Comparison of ENCODE assay signal across 14 cellular contexts in genomic region chr15:89165677-89166076, GRCh38. TPM values are rescaled to one million over a fixed set of nuclear protein-coding genes. Genes with fewer than 3 reads are reported as not detected.
DNase-seq lines count a peak whose midpoint lies in the region; ATAC-seq and TF ChIP-seq lines count a peak whose summit lies in the region.
"Had no signal": no experiment of that assay in that cellular context is flagged by ENCODE, and none has a peak within 500 bp of the region (broad histone marks: within the 10 kb centered on the region; RNA-seq: fewer than 3 reads in every experiment).

No MANE protein-coding gene starts in this region.

- no peak overlapping the region for H3T11ph ChIP-seq in H9 (ENCODE audit: low read length)

- no peak overlapping the region for H4K91ac ChIP-seq in H9 (ENCODE audit: insufficient read length, low read depth, low read length)

- H3K36me3 ChIP-seq in ACC112 (ENCODE audit: insufficient read depth, low read length), result no peaks in the 10 kb centered on the region
- no peaks in the 10 kb centered on the region for H3K36me3 ChIP-seq in neural progenitor cell

- no peak overlapping the region for H3K4me3 Mint-ChIP-seq in H9
- H3K4me3 Mint-ChIP-seq in neural progenitor cell, result no peak overlapping the region
- H3K4me3 Mint-ChIP-seq: activated naive CD8-positive, alpha-beta T cell treated with anti-CD3 and anti-CD28 coated beads, Interleukin-2, amount 10 ng/mL, durations not matched to agents 7 days and 5 days had no signal

- peaks cover 4% of the 10 kb centered on the region for H3F3A ChIP-seq in neural progenitor cell (ENCODE audit: low read depth)

- H3K27me3 ChIP-seq in ACC112 (ENCODE audit: insufficient read depth, low read length) (no peaks in the 10 kb centered on the region), H9 (ENCODE audit: insufficient read depth, low read length) (no peaks in the 10 kb centered on the region), neural progenitor cell (no peaks in the 10 kb centered on the region)

- no peaks in the 10 kb centered on the region for H3K9me3 Mint-ChIP-seq in H9
- no peaks in the 10 kb centered on the region for H3K9me3 Mint-ChIP-seq in neural progenitor cell
- H3K9me3 Mint-ChIP-seq: activated naive CD8-positive, alpha-beta T cell treated with anti-CD3 and anti-CD28 coated beads, Interleukin-2, amount 10 ng/mL, durations not matched to agents 7 days and 5 days had no signal

- H3K79me2 ChIP-seq in ACC112 (ENCODE audit: control insufficient read depth, insufficient read depth, low read length, unreplicated experiment) (no peaks in the 10 kb centered on the region), H9 (ENCODE audit: insufficient read depth, low read length) (no peaks in the 10 kb centered on the region), neural progenitor cell (ENCODE audit: low read depth) (no peaks in the 10 kb centered on the region)

- ATAC-seq in esophagus mucosa (no peak), GM21786 (IDR thresholded peaks at IDR 0.05; ENCODE audit: unreplicated experiment) (no peak), GM18858 (IDR thresholded peaks at IDR 0.05; ENCODE audit: unreplicated experiment) (no peak)

- H3K9ac ChIP-seq in H9 (ENCODE audit: extremely low read depth, insufficient read length, low read length), result no peak overlapping the region
- H3K9ac ChIP-seq in neural progenitor cell, result no peak overlapping the region

- H3K18ac ChIP-seq in H9 (ENCODE audit: insufficient read length, low read depth, low read length), result no peak overlapping the region

- no peak overlapping the region for H3K23ac ChIP-seq in H9 (ENCODE audit: insufficient read length, low read depth, low read length)

- no peaks in the 10 kb centered on the region for H3K23me2 ChIP-seq in H9 (ENCODE audit: insufficient read length, low read depth, low read length, poor library complexity, severe bottlenecking)

- H2AK5ac ChIP-seq in H9 (ENCODE audit: insufficient read length, low read length), result no peak overlapping the region

- H3K9me3 ChIP-seq in H9 (ENCODE audit: control insufficient read depth, low read depth, low read length), result no peaks in the 10 kb centered on the region
- H3K9me3 ChIP-seq in neural progenitor cell (ENCODE audit: low read depth), result no peaks in the 10 kb centered on the region

- WGBS in H9 (ENCODE audit: extremely low coverage, insufficient read length, low lambda C conversion rate), result no CpG with 5 or more reads among the region's 2 CpGs

- H2BK12ac ChIP-seq in H9 (ENCODE audit: insufficient read length, low read depth, low read length), result no peak overlapping the region

- H3K36me3 Mint-ChIP-seq in H9 (ENCODE audit: insufficient read depth in 1 of 3, low read depth in 3 of 3) (no peaks in the 10 kb centered on the region; a peak in 1 of 7 replicates), neural progenitor cell (no peaks in the 10 kb centered on the region)

- no peak overlapping the region for H3K4ac ChIP-seq in H9 (ENCODE audit: low read depth, low read length)

- H3K27me3 Mint-ChIP-seq in H9 (ENCODE audit: low read depth) (no peaks in the 10 kb centered on the region), neural progenitor cell (ENCODE audit: insufficient read depth, low read depth) (no peaks in the 10 kb centered on the region)
- H3K27me3 Mint-ChIP-seq: activated naive CD8-positive, alpha-beta T cell treated with anti-CD3 and anti-CD28 coated beads, Interleukin-2, amount 10 ng/mL, durations not matched to agents 7 days and 5 days had no signal

- H3K79me1 ChIP-seq in H9 (ENCODE audit: insufficient read depth, low read depth, low read length, poor library complexity, severe bottlenecking), result no peaks in the 10 kb centered on the region

- H2AFZ ChIP-seq in ACC112 (ENCODE audit: low read length, unreplicated experiment) (no peak overlapping the region), H9 (ENCODE audit: low read length) (no peak overlapping the region), neural progenitor cell (replicated peaks) (no peak overlapping the region)

- no peak overlapping the region for H4K5ac ChIP-seq in H9 (ENCODE audit: insufficient read length, low read depth, low read length)

- no peak overlapping the region for H2BK15ac ChIP-seq in H9 (ENCODE audit: low read depth, low read length)

- H4K20me1 ChIP-seq in H9 (ENCODE audit: control insufficient read depth, insufficient read depth, insufficient read length) (no peaks in the 10 kb centered on the region), neural progenitor cell (ENCODE audit: low read depth) (no peaks in the 10 kb centered on the region)

- H3K14ac ChIP-seq in H9 (ENCODE audit: insufficient read depth, low read length), result no peak overlapping the region

- peaks cover 17 to 18% of the 10 kb centered on the region in 2 experiments for H3K4me1 Mint-ChIP-seq in H9
- H3K4me1 Mint-ChIP-seq in neural progenitor cell, result peaks cover 29% of the 10 kb centered on the region

- H2BK5ac ChIP-seq in H9 (ENCODE audit: insufficient read length, low read length), result no peak overlapping the region

- no peak for DNase-seq in H9
- peak; percentile 46 for DNase-seq in dermis blood vessel endothelial cell
- DNase-seq in neural progenitor cell (ENCODE audit: low spot score), result peak; percentile 22
- DNase-seq in NCI-H774 (lab: John Stamatoyannopoulos, UW), result no peak
- DNase-seq: activated naive CD8-positive, alpha-beta T cell treated with anti-CD3 and anti-CD28 coated beads, Interleukin-2, amount 10 ng/mL, durations not matched to agents 7 days and 5 days; KG1; NCI-H187; NCI-H82; stimulated activated CD4-positive, alpha-beta T cell treated with anti-CD3 and anti-CD28 coated beads, Interleukin-2, amount 100 ng/mL, for 48 hours had no signal

- H3K4me1 ChIP-seq in ACC112 (ENCODE audit: control insufficient read depth, insufficient read depth, low read length, unreplicated experiment) (peaks cover 35% of the 10 kb centered on the region), H9 (ENCODE audit: insufficient read depth, low read length) (0 out of 2 replicates have a peak, but pooled peaks cover 6% of the 10 kb centered on the region), neural progenitor cell (peaks cover 22% of the 10 kb centered on the region)

- H3K4me3 ChIP-seq in ACC112 (ENCODE audit: low read depth, low read length) (no peak overlapping the region), neural progenitor cell (no peak overlapping the region)

- H2BK20ac ChIP-seq in H9 (ENCODE audit: low read depth, low read length, poor library complexity, severe bottlenecking), result no peak overlapping the region

- TF ChIP-seq CTCF in H9 (conservative IDR thresholded peaks at IDR 0.05) (no peak), neural progenitor cell (IDR thresholded peaks at IDR 0.05) (no peak)

- H4K8ac ChIP-seq in H9 (replicated peaks; ENCODE audit: insufficient read length, low read depth, low read length), result no peak overlapping the region

- no peak overlapping the region for H3K4me2 ChIP-seq in H9 (ENCODE audit: insufficient read depth, insufficient read length, low read length)
- H3K4me2 ChIP-seq in neural progenitor cell, result peak overlapping the region; percentile 17

- peak overlapping the region in 2 of 3 experiments; percentile 20 to 66; a peak in 4 of 7 replicates for H3K27ac Mint-ChIP-seq in H9
- H3K27ac Mint-ChIP-seq in neural progenitor cell, result peak overlapping the region; percentile 48
- H3K27ac Mint-ChIP-seq: activated naive CD8-positive, alpha-beta T cell treated with anti-CD3 and anti-CD28 coated beads, Interleukin-2, amount 10 ng/mL, durations not matched to agents 7 days and 5 days had no signal

- H3K56ac ChIP-seq in H9 (ENCODE audit: insufficient read length, low read depth, low read length), result no peak overlapping the region

- H3K27ac ChIP-seq in ACC112 (ENCODE audit: low read depth, low read length) (peak overlapping the region; percentile 12), H9 (ENCODE audit: insufficient read length, low read depth, low read length) (no peak overlapping the region), neural progenitor cell (no peak overlapping the region)

- H2BK120ac ChIP-seq in H9 (ENCODE audit: low read depth, low read length, poor library complexity, severe bottlenecking), result no peak overlapping the region

RNA-seq across cellular contexts. Expression of gene RLBP1, which starts 55.7 kb away (rescaled TPM):
- total RNA-seq in H9 (2021) (not detected in 2 replicates), dermis blood vessel endothelial cell (not detected in 2 replicates), neural progenitor cell (ENCODE audit: low replicate concordance) (1.3 and 2.6 TPM in 2 replicates), esophagus mucosa (not detected)
- total RNA-seq: activated naive CD8-positive, alpha-beta T cell treated with anti-CD3 and anti-CD28 coated beads, Interleukin-2, amount 10 ng/mL, durations not matched to agents 7 days and 5 days; mononuclear cell had no signal

Comparison
In these comparisons a context has a peak if more than half of its experiments do, and no peak if none do; other contexts are left out.
1. DNase-seq: peak in dermis blood vessel endothelial cell (single experiment) and neural progenitor cell (single experiment); none in H9 (single experiment) and NCI-H774 (single experiment).